Comparison of ENCODE assay signal across 8 cellular contexts in the genomic region with DNA sequence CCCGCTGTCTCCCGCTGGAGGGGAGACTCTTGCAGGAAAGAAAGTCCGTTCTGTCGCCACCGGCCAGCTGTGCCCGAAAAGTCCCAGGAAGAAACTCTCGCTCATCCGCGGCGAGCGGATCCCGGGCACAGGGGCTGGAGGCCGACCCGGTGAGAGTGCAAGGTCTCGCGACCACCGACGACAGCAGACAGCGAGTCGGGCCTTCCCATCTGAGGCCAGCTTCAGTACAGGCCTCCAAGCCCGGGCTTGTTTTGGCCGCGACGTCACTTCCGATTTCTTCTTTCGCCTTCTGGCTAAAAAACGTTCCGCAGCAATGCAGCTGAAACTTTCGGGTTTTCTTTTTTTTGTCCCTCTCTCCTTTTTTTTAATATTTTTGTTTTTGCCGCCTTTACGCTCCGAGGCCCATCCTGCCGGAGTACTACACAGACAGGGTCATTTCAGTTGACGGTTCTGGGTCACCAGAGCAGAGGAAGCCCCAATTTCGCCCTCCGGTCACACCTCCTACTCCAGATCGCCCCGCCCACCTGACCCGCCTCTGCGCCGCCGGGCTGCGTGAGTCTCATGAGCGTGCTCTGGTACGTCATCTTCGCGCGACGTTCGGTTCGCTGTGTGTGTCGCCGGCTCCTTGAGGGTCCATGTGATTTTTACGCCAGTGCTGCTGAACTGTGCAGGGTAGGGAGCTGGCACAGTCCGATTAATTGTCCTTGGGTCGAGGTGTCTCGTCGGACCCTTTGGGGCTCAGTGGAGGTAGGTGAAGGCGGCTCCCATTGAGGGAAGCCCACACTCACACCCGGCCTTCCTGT. TPM values are rescaled to one million over a fixed set of nuclear protein-coding genes. Genes with fewer than 3 reads are reported as not detected.
DNase-seq lines count a peak whose midpoint lies in the region; ATAC-seq, FAIRE-seq and TF ChIP-seq lines count a peak whose summit lies in the region.

A gene with protein sequence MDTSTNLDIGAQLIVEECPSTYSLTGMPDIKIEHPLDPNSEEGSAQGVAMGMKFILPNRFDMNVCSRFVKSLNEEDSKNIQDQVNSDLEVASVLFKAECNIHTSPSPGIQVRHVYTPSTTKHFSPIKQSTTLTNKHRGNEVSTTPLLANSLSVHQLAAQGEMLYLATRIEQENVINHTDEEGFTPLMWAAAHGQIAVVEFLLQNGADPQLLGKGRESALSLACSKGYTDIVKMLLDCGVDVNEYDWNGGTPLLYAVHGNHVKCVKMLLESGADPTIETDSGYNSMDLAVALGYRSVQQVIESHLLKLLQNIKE (minus strand): TSS at position 474 of the 803 bp plus-strand sequence. CDS start 2,758 bp downstream, outside the sequence.
A gene with protein sequence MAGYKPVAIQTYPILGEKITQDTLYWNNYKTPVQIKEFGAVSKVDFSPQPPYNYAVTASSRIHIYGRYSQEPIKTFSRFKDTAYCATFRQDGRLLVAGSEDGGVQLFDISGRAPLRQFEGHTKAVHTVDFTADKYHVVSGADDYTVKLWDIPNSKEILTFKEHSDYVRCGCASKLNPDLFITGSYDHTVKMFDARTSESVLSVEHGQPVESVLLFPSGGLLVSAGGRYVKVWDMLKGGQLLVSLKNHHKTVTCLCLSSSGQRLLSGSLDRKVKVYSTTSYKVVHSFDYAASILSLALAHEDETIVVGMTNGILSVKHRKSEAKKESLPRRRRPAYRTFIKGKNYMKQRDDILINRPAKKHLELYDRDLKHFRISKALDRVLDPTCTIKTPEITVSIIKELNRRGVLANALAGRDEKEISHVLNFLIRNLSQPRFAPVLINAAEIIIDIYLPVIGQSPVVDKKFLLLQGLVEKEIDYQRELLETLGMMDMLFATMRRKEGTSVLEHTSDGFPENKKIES (plus strand): TSS at position 578 of the 803 bp plus-strand sequence. CDS start 1,602 bp downstream, outside the sequence.

- no peaks in the 10 kb centered on the region for H3K9me3 Mint-ChIP-seq in astrocyte (ENCODE audit: unreplicated experiment)

- intact Hi-C loops in right cardiac atrium (cut with DNase I) (no loop called here), uterus (cut with DNase I; ENCODE audit: low total_unique reads) (no loop called here)

- peaks cover 19% of the 10 kb centered on the region for H3K4me1 ChIP-seq in astrocyte (ENCODE audit: insufficient read depth, low read length)
- H3K4me1 ChIP-seq in right cardiac atrium (ENCODE audit: control insufficient read depth, insufficient read depth, low read length): no peaks in the 10 kb centered on the region
- H3K4me1 ChIP-seq in uterus: peaks cover 9% of the 10 kb centered on the region in 2 donors

- peak within 1 kb of the TSS; percentile 98 for H3K4me3 Mint-ChIP-seq in astrocyte (ENCODE audit: unreplicated experiment)

- H3K4me3 ChIP-seq in astrocyte (ENCODE audit: insufficient read depth, low read depth, low read length) (peak within 1 kb of the TSS; percentile 89), right cardiac atrium (ENCODE audit: low read length) (peak within 1 kb of the TSS; percentile 91), uterus (peak within 1 kb of the TSS; percentile 63 to 79)

- ATAC-seq in GM18505 (IDR thresholded peaks at IDR 0.05; ENCODE audit: unreplicated experiment) (peak; percentile 93), HG02973 (IDR thresholded peaks at IDR 0.05; ENCODE audit: unreplicated experiment) (peak; percentile 92), right cardiac atrium (peak; percentile 99)

- peak within 1 kb of the TSS; percentile 94 for H3K9ac ChIP-seq in astrocyte (ENCODE audit: low read length)

- H3K4me2 ChIP-seq in astrocyte (ENCODE audit: low read length): peak within 1 kb of the TSS; percentile 88

- H3K9me3 ChIP-seq in astrocyte (ENCODE audit: insufficient read depth, low read depth, low read length): no peaks in the 10 kb centered on the region
- no peaks in the 10 kb centered on the region for H3K9me3 ChIP-seq in right cardiac atrium (ENCODE audit: control insufficient read depth, low read length)
- H3K9me3 ChIP-seq in uterus: no peaks in the 10 kb centered on the region

- H3K27me3 Mint-ChIP-seq in astrocyte (ENCODE audit: low read depth, unreplicated experiment): no peaks in the 10 kb centered on the region

- FAIRE-seq in astrocyte (lab: Jason Lieb, UNC): peak; percentile 64

- H3K36me3 ChIP-seq in astrocyte (ENCODE audit: insufficient read depth, low read length) (peaks cover 14% of the 10 kb centered on the region), uterus (no peaks in the 10 kb centered on the region)

- peak within 1 kb of the TSS; percentile 97 for H3K27ac ChIP-seq in astrocyte (ENCODE audit: low read depth, low read length)
- peak within 1 kb of the TSS; percentile 98 for H3K27ac ChIP-seq in right cardiac atrium (ENCODE audit: low read length)
- peak within 1 kb of the TSS; percentile 86 to 88 for H3K27ac ChIP-seq in uterus

- no peak for TF ChIP-seq CTCF in astrocyte (IDR thresholded peaks at IDR 0.05; ENCODE audit: insufficient read depth, low read depth, low read length)
- no peak for TF ChIP-seq CTCF in uterus (IDR thresholded peaks at IDR 0.05)

- WGBS in right cardiac atrium: under 1% methylated on average over 60 of the region's 60 CpGs

- peak within 1 kb of the TSS; percentile 100 for H3K27ac Mint-ChIP-seq in astrocyte (ENCODE audit: unreplicated experiment)

- H3K36me3 Mint-ChIP-seq in astrocyte (ENCODE audit: low read depth, unreplicated experiment): peaks cover 5% of the 10 kb centered on the region

- DNase-seq in NCI-H2029 (lab: John Stamatoyannopoulos, UW) (peak; percentile 95), T-helper 22 cell (ENCODE audit: low read depth) (peak; percentile 97), astrocyte (ENCODE audit: low read depth) (peak; percentile 95), right cardiac atrium (peak; percentile 100), pulmonary artery endothelial cell (ENCODE audit: low read depth, low spot score) (peak; percentile 96), uterus (peak; percentile 98 to 99)

- H4K20me1 ChIP-seq in astrocyte (ENCODE audit: insufficient read depth, low read length): no peaks in the 10 kb centered on the region

- no peaks in the 10 kb centered on the region for H3K27me3 ChIP-seq in astrocyte (ENCODE audit: insufficient read depth, low read length)
- H3K27me3 ChIP-seq in right cardiac atrium (ENCODE audit: control insufficient read depth, insufficient read depth): no peaks in the 10 kb centered on the region
- no peaks in the 10 kb centered on the region for H3K27me3 ChIP-seq in uterus

- TF ChIP-seq POLR2A in GM18505 (IDR thresholded peaks at IDR 0.05; ENCODE audit: borderline replicate concordance, extremely low read depth, insufficient read depth, insufficient read length): peak; percentile 82
- peak in 1 of 2 donors; percentile 53 for TF ChIP-seq POLR2A in uterus (IDR thresholded peaks at IDR 0.05)

- peaks cover 65% of the 10 kb centered on the region for H3K79me2 ChIP-seq in astrocyte (ENCODE audit: insufficient read depth, low read length)

- peaks cover 14% of the 10 kb centered on the region for H3K4me1 Mint-ChIP-seq in astrocyte (ENCODE audit: low read depth, unreplicated experiment)

- peak within 1 kb of the TSS; percentile 96 for H2AFZ ChIP-seq in astrocyte (ENCODE audit: low read depth, low read length)

RNA-seq across cellular contexts. Expression of the first gene that starts in this region (rescaled TPM):
- total RNA-seq in astrocyte (12.7 and 15.7 TPM in 2 replicates), right cardiac atrium (10 to 100 TPM; 13.3 to 16.5 (median 15.1) TPM), pulmonary artery endothelial cell (11.0 and 14.2 TPM in 2 replicates), uterus (10 to 100 TPM; 29.4 to 99.9 (median 45.8) TPM)
- polyA plus RNA-seq in right cardiac atrium: 15.4 TPM

RNA-seq across cellular contexts. Expression of the second gene that starts in this region (rescaled TPM):
- total RNA-seq in astrocyte (23.7 and 25.6 TPM in 2 replicates), right cardiac atrium (10 to 100 TPM in 3 of 4 donors, 1 to 10 TPM in 1; 9.1 to 13.4 (median 11.7) TPM), pulmonary artery endothelial cell (19.8 and 26.3 TPM in 2 replicates), uterus (10 to 100 TPM in 2 of 4 donors, 1 to 10 TPM in 2; 6.9 to 54.5 (median 13.7) TPM)
- polyA plus RNA-seq in right cardiac atrium: 3.4 TPM

Comparison
In these comparisons a context has a peak if more than half of its experiments do, and no peak if none do; other contexts are left out.
1. Peak in every context shown above with its lines: DNase-seq, ATAC-seq, H3K4me3 ChIP-seq and H3K27ac ChIP-seq.